Comparison of ENCODE assay signal across 16 cellular contexts in the genomic region with DNA sequence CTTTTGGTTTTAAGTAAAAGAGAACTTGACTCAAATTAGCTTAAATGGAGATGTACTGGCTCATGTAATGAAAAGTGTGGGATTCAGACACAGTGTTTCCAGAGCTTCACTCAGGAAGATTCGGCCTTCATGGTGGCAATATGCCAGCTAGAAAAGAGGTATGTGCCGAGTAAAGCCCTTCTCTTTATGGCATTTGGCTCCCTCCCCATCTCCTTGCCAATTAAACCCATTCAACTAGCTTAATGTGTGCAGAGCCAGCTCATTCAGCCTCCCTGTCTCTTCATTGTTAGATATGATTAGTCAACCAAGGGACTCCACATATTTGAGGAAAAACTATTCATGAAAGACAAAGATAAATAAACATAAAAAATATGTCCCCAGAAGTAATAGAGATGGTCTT. TPM values are rescaled to one million over a fixed set of nuclear protein-coding genes. Genes with fewer than 3 reads are reported as not detected.
A peak's percentile ranks its signal among the peaks of the same experiment; 100 is the strongest.
DNase-seq lines count a peak whose midpoint lies in the region; ATAC-seq and TF ChIP-seq lines count a peak whose summit lies in the region.
"Had no signal": no experiment of that assay in that cellular context is flagged by ENCODE, and none has a peak within 500 bp of the region (broad histone marks: within the 10 kb centered on the region; RNA-seq: fewer than 3 reads in every experiment).

No MANE protein-coding gene starts in this region.

- H3K9me2 ChIP-seq in SU-DHL-6 (replicated peaks; ENCODE audit: insufficient read depth, low read length), result no peaks in the 10 kb centered on the region

- H3K27me3 Mint-ChIP-seq in nephron (ENCODE audit: low read depth), result no peaks in the 10 kb centered on the region
- H3K27me3 Mint-ChIP-seq: activated naive CD8-positive, alpha-beta T cell treated with anti-CD3 and anti-CD28 coated beads, Interleukin-2, amount 50 U/mL, for 24 hours had no signal

- no peak overlapping the region for H3K27ac ChIP-seq in SU-DHL-6 (ENCODE audit: low read depth, low read length)
- H3K27ac ChIP-seq: KMS-11, SK-N-MC, stomach had no signal

- H3K27ac Mint-ChIP-seq in nephron, result peak overlapping the region in 2 of 3 experiments; percentile 15 to 34
- H3K27ac Mint-ChIP-seq: activated naive CD8-positive, alpha-beta T cell treated with anti-CD3 and anti-CD28 coated beads, Interleukin-2, amount 50 U/mL, for 24 hours had no signal

- no peak overlapping the region for H3K9ac ChIP-seq in SU-DHL-6 (ENCODE audit: low read length)
- H3K9ac ChIP-seq: KMS-11 had no signal

- H3F3A ChIP-seq in SU-DHL-6 (ENCODE audit: insufficient read depth), result peaks cover 5% of the 10 kb centered on the region

- no peak for ATAC-seq in HG02678 (IDR thresholded peaks at IDR 0.05; ENCODE audit: unreplicated experiment)
- ATAC-seq: activated naive CD8-positive, alpha-beta T cell treated with anti-CD3 and anti-CD28 coated beads, Interleukin-2, amount 50 U/mL, for 24 hours had no signal

- no peaks in the 10 kb centered on the region for H3K79me2 ChIP-seq in SU-DHL-6 (ENCODE audit: insufficient read depth, low read length)

- peak overlapping the region; percentile 27 for H2AFZ ChIP-seq in SU-DHL-6 (ENCODE audit: low read depth, low read length, severe bottlenecking)

- no peaks in the 10 kb centered on the region for H3K9me3 Mint-ChIP-seq in nephron
- H3K9me3 Mint-ChIP-seq: activated naive CD8-positive, alpha-beta T cell treated with anti-CD3 and anti-CD28 coated beads, Interleukin-2, amount 50 U/mL, for 24 hours had no signal

- no peaks in the 10 kb centered on the region for H3K27me3 ChIP-seq in SU-DHL-6 (ENCODE audit: low read length)
- H3K27me3 ChIP-seq: stomach had no signal

- H3K9me3 ChIP-seq in SU-DHL-6 (ENCODE audit: insufficient read depth, low read length), result no peaks in the 10 kb centered on the region
- H3K9me3 ChIP-seq: stomach had no signal

- no peaks in the 10 kb centered on the region for H4K20me1 ChIP-seq in SU-DHL-6 (ENCODE audit: low read depth, low read length)

- H3K4me2 ChIP-seq in SU-DHL-6 (ENCODE audit: low read depth, low read length, poor library complexity, severe bottlenecking), result no peak overlapping the region
- H3K4me2 ChIP-seq: KMS-11 had no signal

- H3K4me3 Mint-ChIP-seq in nephron, result no peak overlapping the region
- H3K4me3 Mint-ChIP-seq: activated naive CD8-positive, alpha-beta T cell treated with anti-CD3 and anti-CD28 coated beads, Interleukin-2, amount 50 U/mL, for 24 hours had no signal

- DNase-seq in ELR (ENCODE audit: low read depth) (peak; percentile 8), NCI-H2081 treated with DMSO at 0.1 percent for 48 hours (lab: John Stamatoyannopoulos, UW) (peak; percentile 23), HT-29 (ENCODE audit: low spot score) (no peak), NCI-H526 treated with DMSO at 0.1 percent for 48 hours (lab: John Stamatoyannopoulos, UW) (no peak), DMS53 (lab: John Stamatoyannopoulos, UW) (no peak)
- DNase-seq: activated naive CD8-positive, alpha-beta T cell treated with anti-CD3 and anti-CD28 coated beads, Interleukin-2, amount 50 U/mL, for 24 hours; erythroblast; GDM1; GOT3; hippocampal formation; stomach had no signal

- no peak for TF ChIP-seq CTCF in SU-DHL-6 (IDR thresholded peaks at IDR 0.05; ENCODE audit: insufficient read depth, low read length, poor library complexity, severe bottlenecking)
- TF ChIP-seq CTCF in nephron (IDR thresholded peaks at IDR 0.05; ENCODE audit: unreplicated experiment in 3 of 3), result no peak

- no peaks in the 10 kb centered on the region for H3K36me3 ChIP-seq in SU-DHL-6 (ENCODE audit: low read length)
- H3K36me3 ChIP-seq: stomach had no signal

- H3K4me1 Mint-ChIP-seq in nephron, result peaks cover 5% of the 10 kb centered on the region

- H3K36me3 Mint-ChIP-seq in nephron (ENCODE audit: low read depth), result no peaks in the 10 kb centered on the region

- H3K4me3 ChIP-seq in SU-DHL-6 (ENCODE audit: insufficient read depth, low read length, poor library complexity, severe bottlenecking), result no peak overlapping the region
- H3K4me3 ChIP-seq: SK-N-MC, stomach had no signal

RNA-seq across cellular contexts. Expression of a gene that starts 15.0 kb away (rescaled TPM):
- 0.13 and 6.4 TPM in 2 replicates for total RNA-seq in HT-29 (2014; rRNA removed; shearing (Covaris generic))

RNA-seq across cellular contexts. Expression of a gene that starts 33.1 kb away (rescaled TPM):
- 1.6 and 3.1 TPM in 2 replicates for total RNA-seq in HT-29 (2014; rRNA removed; shearing (Covaris generic))

RNA-seq across cellular contexts. Expression of a gene that starts 33.5 kb away (rescaled TPM):
- total RNA-seq in HT-29 (2014; rRNA removed; shearing (Covaris generic)), result 28.2 and 34.4 TPM in 2 replicates

Comparison
In these comparisons a context has a peak if more than half of its experiments do, and no peak if none do; other contexts are left out.
1. DNase-seq: peak in ELR (single experiment) and NCI-H2081 treated with DMSO at 0.1 percent for 48 hours (single experiment); none in HT-29 (single experiment), NCI-H526 treated with DMSO at 0.1 percent for 48 hours (single experiment) and DMS53 (single experiment).